Comparison of ENCODE assay signal across 27 cellular contexts in the genomic region with DNA sequence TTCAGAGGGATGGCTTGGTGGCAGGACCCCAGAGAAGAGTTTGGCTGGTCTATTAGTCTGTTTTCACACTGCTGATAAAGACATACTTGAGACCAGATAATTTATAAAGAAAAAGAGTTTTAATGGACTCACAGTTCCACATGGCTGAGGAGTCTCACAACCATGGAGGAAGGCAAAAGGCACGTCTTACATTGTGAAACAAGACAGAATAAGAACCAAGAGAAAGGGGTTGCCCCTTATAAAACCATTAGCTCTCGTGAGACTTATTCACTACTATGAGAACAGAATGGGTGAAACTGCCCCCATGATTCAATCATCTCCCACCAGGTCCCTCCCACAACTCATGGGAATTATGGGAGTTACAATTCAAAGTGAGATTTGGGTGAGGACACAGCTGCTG.
"Had no signal": no experiment of that assay in that cellular context is flagged by ENCODE, and none has a peak within 500 bp of the region (broad histone marks: within the 10 kb centered on the region; RNA-seq: fewer than 3 reads in every experiment).

No MANE protein-coding gene starts in this region.

- DNase-seq: activated B cell treated with CpG ODN at 0.5 μM for 24 hours; activated CD4-positive, alpha-beta T cell treated with anti-CD3 and anti-CD28 coated beads, Interleukin-2, amount 10 ng/mL, durations not matched to agents 24 days and 14 days; activated CD4-positive, CD25-positive, alpha-beta regulatory T cell treated with anti-CD3 and anti-CD28 coated beads, Interleukin-2, amount 50 U/mL, for 72 hours; activated gamma-delta T cell; anterior cingulate cortex; caudate nucleus; NCI-H1048; NCI-H1105 treated with DMSO at 0.1 percent for 48 hours; NCI-H1436; NCI-H1694; NCI-H1930; NCI-H2081 treated with DMSO at 0.1 percent for 48 hours; NCI-H226; NCI-H524 treated with DMSO at 0.1 percent for 48 hours; PC-9; SIG-M5; SW 1271; T-helper 9 cell had no signal

- ATAC-seq: K562, Right ventricle myocardium inferior had no signal

- H3K27ac ChIP-seq: PC-9, RWPE1, VCaP had no signal

- H2AFZ ChIP-seq: PC-9 had no signal

- H3K9me3 Mint-ChIP-seq: activated B cell treated with CpG ODN at 0.5 μM for 24 hours; activated CD4-positive, alpha-beta T cell treated with anti-CD3 and anti-CD28 coated beads, Interleukin-2, amount 10 ng/mL, durations not matched to agents 24 days and 14 days; activated naive CD8-positive, alpha-beta T cell treated with anti-CD3 and anti-CD28 coated beads, Interleukin-2, amount 50 U/mL, for 24 hours; activated T-helper 2 cell treated with anti-CD3 and anti-CD28 coated beads, Interferon-gamma antibody, Interleukin-2, Interleukin-4, amounts not matched to agents 10 μg/mL and 5 μg/mL and 100 μg/mL, durations not matched to agents 14 hours and 24 hours and 36 hours had no signal

- H3K4me2 ChIP-seq: PC-9 had no signal

- H3K36me3 Mint-ChIP-seq: brain had no signal

- H3K4me1 Mint-ChIP-seq: activated B cell treated with CpG ODN at 0.5 μM for 24 hours, brain had no signal

- H3K4me3 ChIP-seq: K562, PC-9 had no signal

- H3K27ac Mint-ChIP-seq: activated B cell treated with CpG ODN at 0.5 μM for 24 hours; activated CD4-positive, alpha-beta T cell treated with anti-CD3 and anti-CD28 coated beads, Interleukin-2, amount 10 ng/mL, durations not matched to agents 24 days and 14 days; activated naive CD8-positive, alpha-beta T cell; activated T-cell treated with anti-CD3 and anti-CD28 coated beads, Interleukin-2, amount 50 U/mL, for 72 hours; activated T-helper 2 cell treated with anti-CD3 and anti-CD28 coated beads, Interferon-gamma antibody, Interleukin-2, Interleukin-4, amounts not matched to agents 10 μg/mL and 5 μg/mL and 100 μg/mL, durations not matched to agents 14 hours and 24 hours and 36 hours; brain had no signal

- H3K27me3 Mint-ChIP-seq: activated B cell treated with CpG ODN at 0.5 μM for 24 hours; activated CD4-positive, alpha-beta T cell treated with anti-CD3 and anti-CD28 coated beads, Interleukin-2, amount 10 ng/mL, durations not matched to agents 24 days and 14 days; activated naive CD8-positive, alpha-beta T cell; activated naive CD8-positive, alpha-beta T cell treated with anti-CD3 and anti-CD28 coated beads, Interleukin-2, amount 50 U/mL, for 24 hours; brain had no signal

- H3K4me3 Mint-ChIP-seq: activated B cell treated with CpG ODN at 0.5 μM for 24 hours; activated CD4-positive, alpha-beta T cell treated with anti-CD3 and anti-CD28 coated beads, Interleukin-2, amount 10 ng/mL, durations not matched to agents 24 days and 14 days; activated naive CD8-positive, alpha-beta T cell; activated naive CD8-positive, alpha-beta T cell treated with anti-CD3 and anti-CD28 coated beads, Interleukin-2, amount 50 U/mL, for 24 hours; brain had no signal
